27 cellular contexts compared by ENCODE assay signal in the genomic region with DNA sequence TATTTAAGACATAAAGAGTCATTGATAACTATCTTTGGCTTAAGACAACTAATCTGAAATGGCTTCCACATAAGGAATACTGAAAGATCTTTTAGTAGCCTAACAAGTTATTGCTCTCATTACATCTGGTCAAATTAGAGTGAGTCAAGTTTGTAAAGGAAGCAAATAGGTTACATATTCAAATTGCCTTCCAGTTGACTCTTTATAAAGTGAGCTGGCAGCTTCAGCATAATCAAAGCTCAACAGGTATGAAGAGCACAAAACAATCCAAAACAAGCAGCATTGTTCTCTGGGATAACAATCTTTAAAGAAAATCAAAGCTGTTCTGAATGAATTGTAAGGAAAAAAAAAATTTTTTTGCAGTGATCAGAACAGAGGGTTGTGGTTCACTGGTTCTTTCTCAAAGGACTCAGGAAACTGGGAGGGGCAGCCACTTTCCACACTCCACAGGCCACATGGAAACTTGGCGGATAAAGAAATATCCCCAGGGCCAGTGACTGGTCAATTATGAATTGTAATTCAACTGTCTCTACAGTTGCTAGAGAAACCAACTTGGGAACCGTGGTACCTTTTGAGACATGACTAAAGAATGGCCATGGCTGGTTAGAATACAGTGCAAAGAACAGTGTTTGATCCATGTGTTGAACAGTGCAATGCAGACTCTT.
A peak's percentile ranks its signal among the peaks of the same experiment; 100 is the strongest.
DNase-seq lines count a peak whose midpoint lies in the region; ATAC-seq, FAIRE-seq and TF ChIP-seq lines count a peak whose summit lies in the region.
"Had no signal": no experiment of that assay in that cellular context is flagged by ENCODE, and none has a peak within 500 bp of the region (broad histone marks: within the 10 kb centered on the region; RNA-seq: fewer than 3 reads in every experiment).

No MANE protein-coding gene starts in this region.

- peaks cover 23% of the 10 kb centered on the region for H3F3A ChIP-seq in neural progenitor cell (ENCODE audit: low read depth)

- peaks cover 2% of the 10 kb centered on the region for H3K27me3 Mint-ChIP-seq in neural progenitor cell (ENCODE audit: insufficient read depth, low read depth)
- H3K27me3 Mint-ChIP-seq: activated naive CD8-positive, alpha-beta T cell treated with anti-CD3 and anti-CD28 coated beads for 36 hours; naive thymus-derived CD4-positive, alpha-beta T cell had no signal

- H4K20me1 ChIP-seq in BLaER1 = no peaks in the 10 kb centered on the region
- no peaks in the 10 kb centered on the region for H4K20me1 ChIP-seq in neural progenitor cell (ENCODE audit: low read depth)

- no peaks in the 10 kb centered on the region for H3K79me2 ChIP-seq in neural progenitor cell (ENCODE audit: low read depth)
- H3K79me2 ChIP-seq: parathyroid adenoma had no signal

- H3K4me1 Mint-ChIP-seq in neural progenitor cell = peaks cover 29% of the 10 kb centered on the region
- H3K4me1 Mint-ChIP-seq: activated naive CD8-positive, alpha-beta T cell treated with anti-CD3 and anti-CD28 coated beads for 36 hours; naive thymus-derived CD4-positive, alpha-beta T cell had no signal

- intact Hi-C loops in pancreas (cut with DNase I) = no loop called here

- H3K4me1 ChIP-seq in BLaER1 (peaks cover 10% of the 10 kb centered on the region), neural progenitor cell (peaks cover 63% of the 10 kb centered on the region), pancreas (no peaks in the 10 kb centered on the region)
- H3K4me1 ChIP-seq: esophagus squamous epithelium, parathyroid adenoma, stomach had no signal

- H3K27ac ChIP-seq in BLaER1 (no peak overlapping the region), neural progenitor cell (no peak overlapping the region), pancreas (no peak overlapping the region)
- H3K27ac ChIP-seq: esophagus squamous epithelium, parathyroid adenoma, stomach, WERI-Rb-1 had no signal

- FAIRE-seq in pancreas (lab: Jason Lieb, UNC) = no peak
- FAIRE-seq: A549 had no signal

- H3K9ac ChIP-seq in BLaER1 (no peak overlapping the region), neural progenitor cell (no peak overlapping the region)
- H3K9ac ChIP-seq: parathyroid adenoma had no signal

- H3K4me2 ChIP-seq in BLaER1 (peak overlapping the region; percentile 33), neural progenitor cell (no peak overlapping the region)
- H3K4me2 ChIP-seq: A549 had no signal

- no peak for ATAC-seq in GM18858 (IDR thresholded peaks at IDR 0.05; ENCODE audit: unreplicated experiment)
- ATAC-seq in pancreas = no peak
- no peak for ATAC-seq in HG02981 (IDR thresholded peaks at IDR 0.05; ENCODE audit: unreplicated experiment)
- ATAC-seq: A549; left colon; naive thymus-derived CD4-positive, alpha-beta T cell; sciatic nerve had no signal

- 72 to 77% methylated on average over 2 of the region's 2 CpGs for WGBS in pancreas, 2 donors

- H3K4me3 Mint-ChIP-seq in neural progenitor cell = no peak overlapping the region
- H3K4me3 Mint-ChIP-seq: activated naive CD8-positive, alpha-beta T cell treated with anti-CD3 and anti-CD28 coated beads for 36 hours; naive thymus-derived CD4-positive, alpha-beta T cell; T-helper 1 cell treated with Interleukin-12 subunit alpha and Interleukin-12 subunit beta and Interleukin-4 antibody, amounts not matched to agents 30 μg/mL and 1 μg/mL, for 36 hours had no signal

- H3K9me3 Mint-ChIP-seq in neural progenitor cell = no peaks in the 10 kb centered on the region
- H3K9me3 Mint-ChIP-seq: activated naive CD8-positive, alpha-beta T cell treated with anti-CD3 and anti-CD28 coated beads for 36 hours; activated T-helper 2 cell treated with anti-CD3 and anti-CD28 coated beads, Interferon-gamma antibody, Interleukin-2, Interleukin-4, amounts not matched to agents 10 μg/mL and 5 μg/mL and 100 μg/mL, durations not matched to agents 14 hours and 24 hours and 36 hours; T-helper 1 cell treated with Interleukin-12 subunit alpha and Interleukin-12 subunit beta and Interleukin-4 antibody, amounts not matched to agents 30 μg/mL and 1 μg/mL, for 36 hours had no signal

- H3K36me3 Mint-ChIP-seq in neural progenitor cell = no peaks in the 10 kb centered on the region
- H3K36me3 Mint-ChIP-seq: activated naive CD8-positive, alpha-beta T cell treated with anti-CD3 and anti-CD28 coated beads for 36 hours; naive thymus-derived CD4-positive, alpha-beta T cell had no signal

- H3K27me3 ChIP-seq in BLaER1 = no peaks in the 10 kb centered on the region
- H3K27me3 ChIP-seq in neural progenitor cell = no peaks in the 10 kb centered on the region
- no peaks in the 10 kb centered on the region for H3K27me3 ChIP-seq in pancreas
- H3K27me3 ChIP-seq: esophagus squamous epithelium, stomach had no signal

- no peak overlapping the region for H3K27ac Mint-ChIP-seq in neural progenitor cell
- H3K27ac Mint-ChIP-seq: activated naive CD8-positive, alpha-beta T cell treated with anti-CD3 and anti-CD28 coated beads for 36 hours; activated T-helper 2 cell treated with anti-CD3 and anti-CD28 coated beads, Interferon-gamma antibody, Interleukin-2, Interleukin-4, amounts not matched to agents 10 μg/mL and 5 μg/mL and 100 μg/mL, durations not matched to agents 14 hours and 24 hours and 36 hours; naive thymus-derived CD4-positive, alpha-beta T cell; T-helper 1 cell treated with Interleukin-12 subunit alpha and Interleukin-12 subunit beta and Interleukin-4 antibody, amounts not matched to agents 30 μg/mL and 1 μg/mL, for 36 hours had no signal

- H2AFZ ChIP-seq in neural progenitor cell (replicated peaks) = peak overlapping the region; percentile 51
- H2AFZ ChIP-seq: parathyroid adenoma had no signal

- H3K9me3 ChIP-seq in BLaER1 (no peaks in the 10 kb centered on the region), neural progenitor cell (ENCODE audit: low read depth) (no peaks in the 10 kb centered on the region), pancreas (no peaks in the 10 kb centered on the region)
- H3K9me3 ChIP-seq: A549, esophagus squamous epithelium, stomach had no signal

- peak; percentile 92 for DNase-seq in M059J (ENCODE audit: low read depth)
- DNase-seq in epithelial cell of esophagus (ENCODE audit: low read depth) = peak; percentile 66
- no peak for DNase-seq in neural progenitor cell (ENCODE audit: low spot score)
- no peak for DNase-seq in HuH-7.5 (ENCODE audit: low spot score)
- DNase-seq in pancreas = no peak
- DNase-seq: activated CD8-positive, alpha-beta memory T cell treated with anti-CD3 and anti-CD28 coated beads, Interleukin-2, amount 50 U/mL, for 4 hours; activated naive CD8-positive, alpha-beta T cell treated with anti-CD3 and anti-CD28 coated beads for 36 hours; C1 segment of cervical spinal cord; Calu3; effector CD4-positive, alpha-beta T cell; esophagus squamous epithelium; glutamatergic neuron; left colon; naive thymus-derived CD4-positive, alpha-beta T cell; NCI-H1092 treated with DMSO at 0.1 percent for 48 hours; NCI-H2081; stomach; trophoblast cell; WERI-Rb-1 had no signal

- H3K4me3 ChIP-seq in BLaER1 (no peak overlapping the region), epithelial cell of esophagus (ENCODE audit: low read length) (no peak overlapping the region), neural progenitor cell (no peak overlapping the region), pancreas (no peak overlapping the region)
- H3K4me3 ChIP-seq: A549, esophagus squamous epithelium, stomach had no signal

- no peak for TF ChIP-seq CTCF in epithelial cell of esophagus (IDR thresholded peaks at IDR 0.05; ENCODE audit: insufficient read depth, low read depth, low read length, missing control alignments)
- TF ChIP-seq CTCF in neural progenitor cell (IDR thresholded peaks at IDR 0.05) = no peak
- TF ChIP-seq CTCF in pancreas (IDR thresholded peaks at IDR 0.05) = no peak

- H3K36me3 ChIP-seq in BLaER1 (no peaks in the 10 kb centered on the region), neural progenitor cell (no peaks in the 10 kb centered on the region), pancreas (no peaks in the 10 kb centered on the region)
- H3K36me3 ChIP-seq: esophagus squamous epithelium, stomach, WERI-Rb-1 had no signal

Comparison
In these comparisons a context has a peak if more than half of its experiments do, and no peak if none do; other contexts are left out.
1. DNase-seq: peak in M059J (single experiment) and epithelial cell of esophagus (single experiment); none in neural progenitor cell (single experiment), HuH-7.5 (single experiment) and pancreas (0 of 6).